Comparison of ENCODE assay signal across 8 cellular contexts in the genomic region with DNA sequence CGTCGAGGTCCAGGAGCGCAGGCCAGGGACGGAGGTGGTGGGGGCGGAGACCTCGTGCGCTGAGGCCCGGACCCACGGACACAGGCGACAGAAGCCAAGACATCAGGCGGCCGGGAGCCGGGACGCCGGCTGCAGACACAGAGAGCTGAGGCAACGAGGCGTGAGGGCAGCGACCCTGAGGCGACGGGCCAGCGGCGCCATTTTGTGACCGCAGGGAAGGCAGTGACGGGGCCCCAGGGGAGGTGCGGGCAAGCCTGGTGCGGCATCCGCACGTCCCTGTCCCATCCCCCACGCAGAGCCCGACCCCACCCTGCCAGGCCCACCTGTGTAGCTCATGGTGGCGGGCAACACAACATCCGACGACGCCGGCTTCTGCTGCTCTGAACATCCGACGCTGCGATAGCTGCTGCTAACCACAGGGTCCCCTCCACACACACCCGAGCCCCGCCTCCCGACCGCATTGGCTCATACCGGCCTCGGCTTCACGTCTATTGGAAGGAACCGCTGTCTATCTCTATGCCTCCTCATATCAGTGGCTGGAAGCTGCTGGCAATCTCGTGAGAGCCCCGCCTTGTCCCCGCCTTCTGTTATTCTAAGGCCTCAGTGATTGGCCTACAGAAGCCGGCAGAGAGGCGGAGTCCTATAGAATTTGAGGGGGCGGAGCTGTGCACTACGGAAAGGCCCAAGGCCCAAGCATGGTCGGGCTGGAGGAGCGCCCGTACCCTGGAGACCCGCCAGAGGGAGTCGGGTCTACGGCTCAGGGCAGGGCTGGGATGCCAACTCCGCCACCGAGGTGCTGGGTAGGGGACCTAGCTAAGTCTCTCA. TPM values are rescaled to one million over a fixed set of nuclear protein-coding genes. Genes with fewer than 3 reads are reported as not detected.
DNase-seq lines count a peak whose midpoint lies in the region; ATAC-seq and TF ChIP-seq lines count a peak whose summit lies in the region.

Gene AKAP8L (minus strand): TSS at position 401 of the 825 bp plus-strand sequence. CDS start 65 bp downstream, at position 336.

- H3K4me3 ChIP-seq in suprapubic skin, result peak within 1 kb of the TSS; percentile 58

- TF ChIP-seq CTCF in suprapubic skin (IDR thresholded peaks at IDR 0.05), result peak; percentile 42 to 49

- no peak for TF ChIP-seq EP300 in suprapubic skin (IDR thresholded peaks at IDR 0.05)

- H3K27ac ChIP-seq in suprapubic skin, result peak within 1 kb of the TSS; percentile 70

- H3K9me3 Mint-ChIP-seq in activated naive CD4-positive, alpha-beta T cell treated with anti-CD3 and anti-CD28 coated beads, Interleukin-2, amount 50 U/mL, for 72 hours, result no peaks in the 10 kb centered on the region

- peaks cover 21% of the 10 kb centered on the region for H3K36me3 ChIP-seq in suprapubic skin

- DNase-seq in NCI-H1092 treated with DMSO at 0.1 percent for 48 hours (lab: John Stamatoyannopoulos, UW) (peak; percentile 100), SKM-1 (lab: John Stamatoyannopoulos, UW; ENCODE audit: unreplicated experiment) (peak; percentile 100), globus pallidus (ENCODE audit: low spot score) (peak; percentile 99), nucleus accumbens (lab: John Stamatoyannopoulos, UW) (peak; percentile 91 to 99 (median 97)), suprapubic skin (ENCODE audit: low spot score in 2 of 2) (peak; percentile 99 to 100)
- DNase-seq in activated naive CD4-positive, alpha-beta T cell treated with anti-CD3 and anti-CD28 coated beads, Interleukin-2, amount 50 U/mL, for 72 hours (ENCODE audit: low spot score in 2 of 2), result peak; percentile 98 to 99

- H3K27me3 ChIP-seq in suprapubic skin, result no peaks in the 10 kb centered on the region

- 0% methylated on average over 10 of the region's 61 CpGs for WGBS in suprapubic skin

- peaks cover 26 to 50% of the 10 kb centered on the region in 2 donors for H3K36me3 Mint-ChIP-seq in activated naive CD4-positive, alpha-beta T cell treated with anti-CD3 and anti-CD28 coated beads, Interleukin-2, amount 50 U/mL, for 72 hours

- peak within 1 kb of the TSS; percentile 94 to 99 for H3K27ac Mint-ChIP-seq in activated naive CD4-positive, alpha-beta T cell treated with anti-CD3 and anti-CD28 coated beads, Interleukin-2, amount 50 U/mL, for 72 hours

- peaks cover 32% of the 10 kb centered on the region for H3K4me1 ChIP-seq in suprapubic skin

- ATAC-seq in HG02610 (IDR thresholded peaks at IDR 0.05; ENCODE audit: unreplicated experiment), result peak; percentile 96
- peak; percentile 96 to 97 for ATAC-seq in activated naive CD4-positive, alpha-beta T cell treated with anti-CD3 and anti-CD28 coated beads, Interleukin-2, amount 50 U/mL, for 72 hours

- TF ChIP-seq POLR2A in GM10847 (IDR thresholded peaks at IDR 0.05; ENCODE audit: extremely low read depth, insufficient read length), result peak; percentile 90
- TF ChIP-seq POLR2A in suprapubic skin (IDR thresholded peaks at IDR 0.05), result peak in 1 of 2 donors; percentile 67

- no peaks in the 10 kb centered on the region for H3K9me3 ChIP-seq in suprapubic skin

RNA-seq across cellular contexts. Expression of gene AKAP8L, which starts in this region (rescaled TPM):
- total RNA-seq in activated naive CD4-positive, alpha-beta T cell treated with anti-CD3 and anti-CD28 coated beads, Interleukin-2, amount 50 U/mL, for 72 hours, result 100 to 1,000 TPM in 1 of 2 donors, 10 to 100 TPM in 1; 70.9 to 114 TPM
- 100 to 1,000 TPM in 2 of 4 donors, 10 to 100 TPM in 2; 97.5 to 259 (median 118) TPM for total RNA-seq in suprapubic skin

Comparison
In these comparisons a context has a peak if more than half of its experiments do, and no peak if none do; other contexts are left out.
1. Peak in every context shown above with its lines: DNase-seq, ATAC-seq, H3K4me3 ChIP-seq and H3K27ac ChIP-seq.